1 cellular context compared by ENCODE assay signal in genomic region chr15:65085207-65085753, GRCh38.
TF ChIP-seq lines count a peak whose summit lies in the region.

No MANE protein-coding gene starts in this region.

TF ChIP-seq in K562, 482 proteins besides CTCF, POLR2A, EP300 and RAD21:
- peak; percentile 66 to 70 for TF ChIP-seq NRF1 (conservative IDR thresholded peaks at IDR 0.05 in 1 of 2, IDR thresholded peaks at IDR 0.05 in 1 of 2)
- no peak for TF ChIP-seq EGR1 (conservative IDR thresholded peaks at IDR 0.05)
